18 cellular contexts compared by ENCODE assay signal in genomic region chr13:76944457-76944856, GRCh38. TPM values are rescaled to one million over a fixed set of nuclear protein-coding genes. Genes with fewer than 3 reads are reported as not detected.
DNase-seq lines count a peak whose midpoint lies in the region; ATAC-seq, FAIRE-seq and TF ChIP-seq lines count a peak whose summit lies in the region.
"Had no signal": no experiment of that assay in that cellular context is flagged by ENCODE, and none has a peak within 500 bp of the region (broad histone marks: within the 10 kb centered on the region; RNA-seq: fewer than 3 reads in every experiment).

No MANE protein-coding gene starts in this region.

- no peak overlapping the region for H2AFZ ChIP-seq in astrocyte (ENCODE audit: low read depth, low read length)

- no peaks in the 10 kb centered on the region for H3K27me3 ChIP-seq in astrocyte (ENCODE audit: insufficient read depth, low read length)
- H3K27me3 ChIP-seq: gastroesophageal sphincter had no signal

- H3K9me3 Mint-ChIP-seq in astrocyte (ENCODE audit: unreplicated experiment) (no peaks in the 10 kb centered on the region), osteocyte (ENCODE audit: unreplicated experiment) (no peaks in the 10 kb centered on the region)
- no peaks in the 10 kb centered on the region for H3K9me3 Mint-ChIP-seq in activated CD8-positive, alpha-beta T cell treated with anti-CD3 and anti-CD28 coated beads, Interleukin-2, amount 10 ng/mL, durations not matched to agents 7 days and 5 days (ENCODE audit: insufficient read depth)
- H3K9me3 Mint-ChIP-seq: activated naive CD4-positive, alpha-beta T cell treated with anti-CD3 and anti-CD28 coated beads, Interleukin-2, amount 10 ng/mL, durations not matched to agents 7 days and 5 days had no signal

- ATAC-seq in activated CD8-positive, alpha-beta T cell treated with anti-CD3 and anti-CD28 coated beads, Interleukin-2, amount 10 ng/mL, durations not matched to agents 7 days and 5 days: no peak
- ATAC-seq: gastroesophageal sphincter; Panc1; stimulated activated naive B cell treated with anti-CD40 and anti-IgM and Interleukin-4, amounts not matched to agents 10 μg/mL and 1 μg/mL and 100 μg/mL, for 72 hours had no signal

- H3K36me3 ChIP-seq in astrocyte (ENCODE audit: insufficient read depth, low read length): no peaks in the 10 kb centered on the region
- H3K36me3 ChIP-seq: gastroesophageal sphincter had no signal

- H3K4me1 Mint-ChIP-seq in astrocyte (ENCODE audit: low read depth, unreplicated experiment) (peaks cover under 1% of the 10 kb centered on the region), osteocyte (ENCODE audit: unreplicated experiment) (peaks cover 23% of the 10 kb centered on the region)
- H3K4me1 Mint-ChIP-seq in activated CD8-positive, alpha-beta T cell treated with anti-CD3 and anti-CD28 coated beads, Interleukin-2, amount 10 ng/mL, durations not matched to agents 7 days and 5 days (ENCODE audit: low read depth): no peaks in the 10 kb centered on the region
- H3K4me1 Mint-ChIP-seq: activated naive CD4-positive, alpha-beta T cell treated with anti-CD3 and anti-CD28 coated beads, Interleukin-2, amount 10 ng/mL, durations not matched to agents 7 days and 5 days had no signal

- H3K27me3 Mint-ChIP-seq in astrocyte (ENCODE audit: low read depth, unreplicated experiment): no peaks in the 10 kb centered on the region
- H3K27me3 Mint-ChIP-seq in activated CD8-positive, alpha-beta T cell treated with anti-CD3 and anti-CD28 coated beads, Interleukin-2, amount 10 ng/mL, durations not matched to agents 7 days and 5 days (ENCODE audit: low read depth): peaks cover 2% of the 10 kb centered on the region
- H3K27me3 Mint-ChIP-seq in osteocyte (ENCODE audit: unreplicated experiment): peaks cover 2% of the 10 kb centered on the region
- H3K27me3 Mint-ChIP-seq: activated naive CD4-positive, alpha-beta T cell treated with anti-CD3 and anti-CD28 coated beads, Interleukin-2, amount 10 ng/mL, durations not matched to agents 7 days and 5 days had no signal

- no peak overlapping the region for H3K9ac ChIP-seq in astrocyte (ENCODE audit: low read length)

- no peaks in the 10 kb centered on the region for H4K20me1 ChIP-seq in astrocyte (ENCODE audit: insufficient read depth, low read length)

- no peak overlapping the region for H3K27ac ChIP-seq in astrocyte (ENCODE audit: low read depth, low read length)
- H3K27ac ChIP-seq: gastroesophageal sphincter had no signal

- no peaks in the 10 kb centered on the region for H3K4me1 ChIP-seq in astrocyte (ENCODE audit: insufficient read depth, low read length)
- H3K4me1 ChIP-seq: gastroesophageal sphincter had no signal

- TF ChIP-seq CTCF in NB4 (IDR thresholded peaks at IDR 0.05; ENCODE audit: low read depth, low read length): no peak
- no peak for TF ChIP-seq CTCF in astrocyte (IDR thresholded peaks at IDR 0.05; ENCODE audit: insufficient read depth, low read depth, low read length)
- no peak for TF ChIP-seq CTCF in foreskin fibroblast (IDR thresholded peaks at IDR 0.05; ENCODE audit: low read depth, low read length)
- TF ChIP-seq CTCF in osteocyte (IDR thresholded peaks at IDR 0.05): no peak

- H3K36me3 Mint-ChIP-seq in astrocyte (ENCODE audit: low read depth, unreplicated experiment) (no peaks in the 10 kb centered on the region), osteocyte (ENCODE audit: unreplicated experiment) (no peaks in the 10 kb centered on the region)
- H3K36me3 Mint-ChIP-seq in activated CD8-positive, alpha-beta T cell treated with anti-CD3 and anti-CD28 coated beads, Interleukin-2, amount 10 ng/mL, durations not matched to agents 7 days and 5 days (ENCODE audit: low read depth): no peaks in the 10 kb centered on the region
- H3K36me3 Mint-ChIP-seq: activated naive CD4-positive, alpha-beta T cell treated with anti-CD3 and anti-CD28 coated beads, Interleukin-2, amount 10 ng/mL, durations not matched to agents 7 days and 5 days; stimulated activated naive B cell treated with anti-CD40 and anti-IgM and Interleukin-4, amounts not matched to agents 10 μg/mL and 1 μg/mL and 100 μg/mL, for 72 hours had no signal

- no peaks in the 10 kb centered on the region for H3K9me3 ChIP-seq in astrocyte (ENCODE audit: insufficient read depth, low read depth, low read length)

- CTCF ChIA-PET in activated CD8-positive, alpha-beta T cell treated with anti-CD3 and anti-CD28 coated beads, Interleukin-2, amount 10 ng/mL, durations not matched to agents 7 days and 5 days (lab: Charles Lee): no interaction called here

- H3K4me3 ChIP-seq in NB4 (ENCODE audit: low read depth, low read length): no peak overlapping the region
- H3K4me3 ChIP-seq in astrocyte (ENCODE audit: insufficient read depth, low read depth, low read length): no peak overlapping the region
- no peak overlapping the region for H3K4me3 ChIP-seq in foreskin fibroblast (ENCODE audit: low read depth in 1 of 2, low read length in 2 of 2)
- H3K4me3 ChIP-seq: gastroesophageal sphincter had no signal

- peak; percentile 45 for FAIRE-seq in astrocyte (lab: Jason Lieb, UNC)
- FAIRE-seq: colon, islet of Langerhans had no signal

- no peaks in the 10 kb centered on the region for H3K79me2 ChIP-seq in astrocyte (ENCODE audit: insufficient read depth, low read length)

- no peak overlapping the region for H3K4me3 Mint-ChIP-seq in astrocyte (ENCODE audit: unreplicated experiment)
- H3K4me3 Mint-ChIP-seq in activated CD8-positive, alpha-beta T cell treated with anti-CD3 and anti-CD28 coated beads, Interleukin-2, amount 10 ng/mL, durations not matched to agents 7 days and 5 days: no peak overlapping the region
- no peak overlapping the region for H3K4me3 Mint-ChIP-seq in osteocyte (ENCODE audit: unreplicated experiment)
- H3K4me3 Mint-ChIP-seq: activated naive CD4-positive, alpha-beta T cell treated with anti-CD3 and anti-CD28 coated beads, Interleukin-2, amount 10 ng/mL, durations not matched to agents 7 days and 5 days; stimulated activated naive B cell treated with anti-CD40 and anti-IgM and Interleukin-4, amounts not matched to agents 10 μg/mL and 1 μg/mL and 100 μg/mL, for 72 hours had no signal

- TF ChIP-seq POLR2A in NB4 (IDR thresholded peaks at IDR 0.05; ENCODE audit: extremely low read depth, insufficient read length): no peak

- POLR2A ChIA-PET in activated CD8-positive, alpha-beta T cell treated with anti-CD3 and anti-CD28 coated beads, Interleukin-2, amount 10 ng/mL, durations not matched to agents 7 days and 5 days (lab: Charles Lee): no interaction called here

- no peak overlapping the region for H3K4me2 ChIP-seq in astrocyte (ENCODE audit: low read length)

- DNase-seq in AML-193 (lab: John Stamatoyannopoulos, UW): peak; percentile 83 to 84
- DNase-seq in NB4 (ENCODE audit: low read depth): peak; percentile 73
- peak; percentile 56 for DNase-seq in astrocyte (ENCODE audit: low read depth)
- DNase-seq in foreskin fibroblast: peak; percentile 64 to 86
- no peak for DNase-seq in T1000 (lab: John Stamatoyannopoulos, UW)
- DNase-seq in cerebellar cortex (ENCODE audit: low spot score): no peak
- no peak for DNase-seq in activated CD8-positive, alpha-beta T cell treated with anti-CD3 and anti-CD28 coated beads, Interleukin-2, amount 10 ng/mL, durations not matched to agents 7 days and 5 days
- DNase-seq in osteocyte (ENCODE audit: extremely low spot score, unreplicated experiment): no peak
- DNase-seq: activated naive CD4-positive, alpha-beta T cell treated with anti-CD3 and anti-CD28 coated beads, Interleukin-2, amount 10 ng/mL, durations not matched to agents 7 days and 5 days; GOT3; NCI-H446 treated with DMSO at 0.1 percent for 48 hours; stimulated activated CD4-positive, alpha-beta T cell treated with anti-CD3 and anti-CD28 coated beads, Interleukin-4, amount 100 ng/mL, for 4 hours; stimulated activated naive B cell treated with anti-CD40 and anti-IgM and Interleukin-4, amounts not matched to agents 10 μg/mL and 1 μg/mL and 100 μg/mL, for 72 hours had no signal

- H3K27ac Mint-ChIP-seq in astrocyte (ENCODE audit: unreplicated experiment) (no peak overlapping the region), osteocyte (ENCODE audit: unreplicated experiment) (no peak overlapping the region)
- no peak overlapping the region for H3K27ac Mint-ChIP-seq in activated CD8-positive, alpha-beta T cell treated with anti-CD3 and anti-CD28 coated beads, Interleukin-2, amount 10 ng/mL, durations not matched to agents 7 days and 5 days
- H3K27ac Mint-ChIP-seq: activated naive CD4-positive, alpha-beta T cell treated with anti-CD3 and anti-CD28 coated beads, Interleukin-2, amount 10 ng/mL, durations not matched to agents 7 days and 5 days; stimulated activated naive B cell treated with anti-CD40 and anti-IgM and Interleukin-4, amounts not matched to agents 10 μg/mL and 1 μg/mL and 100 μg/mL, for 72 hours had no signal

RNA-seq across cellular contexts. Expression of gene ACOD1, which starts 3.9 kb away (rescaled TPM):
- not detected in 2 replicates for total RNA-seq in astrocyte
- not detected for total RNA-seq in activated CD8-positive, alpha-beta T cell treated with anti-CD3 and anti-CD28 coated beads, Interleukin-2, amount 10 ng/mL, durations not matched to agents 7 days and 5 days
- total RNA-seq in osteocyte: not detected in 2 replicates
- total RNA-seq: G401, gastroesophageal sphincter had no signal

RNA-seq across cellular contexts. Expression of gene CLN5, which starts 47.4 kb away (rescaled TPM):
- total RNA-seq in astrocyte: 32.9 and 35.8 TPM in 2 replicates
- 10 to 100 TPM; 10.0 to 10.2 TPM for total RNA-seq in activated CD8-positive, alpha-beta T cell treated with anti-CD3 and anti-CD28 coated beads, Interleukin-2, amount 10 ng/mL, durations not matched to agents 7 days and 5 days
- 42.3 and 43.3 TPM in 2 replicates for total RNA-seq in osteocyte

RNA-seq across cellular contexts. Expression of gene KCTD12, which starts 58.3 kb away (rescaled TPM):
- total RNA-seq in astrocyte (13.0 and 13.7 TPM in 2 replicates), osteocyte (32.9 and 36.3 TPM in 2 replicates)
- 1 to 10 TPM; 5.8 to 6.3 TPM for total RNA-seq in activated CD8-positive, alpha-beta T cell treated with anti-CD3 and anti-CD28 coated beads, Interleukin-2, amount 10 ng/mL, durations not matched to agents 7 days and 5 days

Comparison
In these comparisons a context has a peak if more than half of its experiments do, and no peak if none do; other contexts are left out.
1. DNase-seq: peak in AML-193 (2 of 2), NB4 (single experiment), astrocyte (single experiment) and foreskin fibroblast (2 of 2); none in T1000 (single experiment), cerebellar cortex (single experiment), activated CD8-positive, alpha-beta T cell treated with anti-CD3 and anti-CD28 coated beads, Interleukin-2, amount 10 ng/mL, durations not matched to agents 7 days and 5 days (single experiment) and osteocyte (single experiment).